In genomic region chr2:127606594-127607398, GRCh38 we compare ENCODE assay signal across 29 cellular contexts. TPM values are rescaled to one million over a fixed set of nuclear protein-coding genes. Genes with fewer than 3 reads are reported as not detected.
DNase-seq lines count a peak whose midpoint lies in the region; ATAC-seq, FAIRE-seq and TF ChIP-seq lines count a peak whose summit lies in the region.
"Had no signal": no experiment of that assay in that cellular context is flagged by ENCODE, and none has a peak within 500 bp of the region (broad histone marks: within the 10 kb centered on the region; RNA-seq: fewer than 3 reads in every experiment).

No MANE protein-coding gene starts in this region.

- no peak overlapping the region for H3K27ac Mint-ChIP-seq in activated naive CD4-positive, alpha-beta T cell treated with anti-CD3 and anti-CD28 coated beads, Interleukin-2, amount 10 ng/mL, durations not matched to agents 7 days and 5 days
- no peak overlapping the region for H3K27ac Mint-ChIP-seq in progenitor cell of endocrine pancreas
- H3K27ac Mint-ChIP-seq: activated T-helper 17 cell treated with anti-CD3 and anti-CD28 coated beads, Interleukin-2, amount 50 U/mL, for 72 hours had no signal

- ATAC-seq in HepG2 (no peak), upper lobe of right lung (no peak), GM18511 (IDR thresholded peaks at IDR 0.05; ENCODE audit: unreplicated experiment) (no peak)
- ATAC-seq: activated T-helper 17 cell treated with anti-CD3 and anti-CD28 coated beads, Interleukin-2, amount 50 U/mL, for 72 hours; gastroesophageal sphincter; right cardiac atrium; Right ventricle myocardium inferior had no signal

- no peaks in the 10 kb centered on the region for H3K9me3 Mint-ChIP-seq in activated naive CD4-positive, alpha-beta T cell treated with anti-CD3 and anti-CD28 coated beads, Interleukin-2, amount 10 ng/mL, durations not matched to agents 7 days and 5 days
- no peaks in the 10 kb centered on the region for H3K9me3 Mint-ChIP-seq in progenitor cell of endocrine pancreas (ENCODE audit: low read depth)
- H3K9me3 Mint-ChIP-seq: activated T-helper 17 cell treated with anti-CD3 and anti-CD28 coated beads, Interleukin-2, amount 50 U/mL, for 72 hours had no signal

- TF ChIP-seq POLR2A in HepG2 (IDR thresholded peaks at IDR 0.05; ENCODE audit: insufficient read depth in 1 of 2, low read depth in 2 of 2, low read length in 2 of 2): no peak

- no TSS peak for BruUV-seq in HepG2 (replicated peaks; lab: Mats Ljungman, UMichigan)

- no peaks in the 10 kb centered on the region for H3K36me3 Mint-ChIP-seq in activated naive CD4-positive, alpha-beta T cell treated with anti-CD3 and anti-CD28 coated beads, Interleukin-2, amount 10 ng/mL, durations not matched to agents 7 days and 5 days
- H3K36me3 Mint-ChIP-seq in progenitor cell of endocrine pancreas (ENCODE audit: insufficient read depth): no peaks in the 10 kb centered on the region

- TF ChIP-seq CTCF in HepG2 (CRISPR knock-in tag; IDR thresholded peaks at IDR 0.05) (no peak), upper lobe of right lung (IDR thresholded peaks at IDR 0.05) (no peak), progenitor cell of endocrine pancreas (IDR thresholded peaks at IDR 0.05; ENCODE audit: unreplicated experiment) (no peak)

- CTCF ChIA-PET in activated naive CD4-positive, alpha-beta T cell treated with anti-CD3 and anti-CD28 coated beads, Interleukin-2, amount 10 ng/mL, durations not matched to agents 7 days and 5 days (lab: Charles Lee): interaction anchor here (1.3 to 1.7 kb wide), 2 partner anchors 8 to 15 kb away, joined by 3 to 6 read pairs; no protein-coding TSS in a partner anchor
- CTCF ChIA-PET in HepG2 (lab: Yijun Ruan, JAX; ENCODE audit: low intra/inter-chr PET ratio, low total read pairs): no interaction called here

- POLR2A ChIA-PET in HepG2 (lab: Yijun Ruan, JAX): no interaction called here

- H3K79me2 ChIP-seq in HepG2 (ENCODE audit: insufficient read depth, low read length): no peaks in the 10 kb centered on the region

- peaks cover 8 to 79% of the 10 kb centered on the region in 2 experiments for H3K27me3 ChIP-seq in HepG2 (ENCODE audit: control insufficient read depth in 1 of 2, insufficient read depth in 2 of 2, low read length in 2 of 2)
- no peaks in the 10 kb centered on the region for H3K27me3 ChIP-seq in upper lobe of right lung
- H3K27me3 ChIP-seq: colonic mucosa, esophagus squamous epithelium, gastroesophageal sphincter, ovary had no signal

- H3K27ac ChIP-seq in HepG2 (ENCODE audit: extremely low read length, insufficient read depth, low read length): no peak overlapping the region
- H3K27ac ChIP-seq in upper lobe of right lung: no peak overlapping the region
- H3K27ac ChIP-seq: colonic mucosa, esophagus squamous epithelium, gastroesophageal sphincter, ovary had no signal

- WGBS in HepG2 (ENCODE audit: low lambda C conversion rate): 50% methylated on average over 17 of the region's 17 CpGs

- no peak for TF ChIP-seq RAD21 in HepG2 (CRISPR knock-in tag; IDR thresholded peaks at IDR 0.05)

- no peak overlapping the region for H3K4me3 ChIP-seq in HepG2 (replicated peaks in 1 of 3; ENCODE audit: insufficient read depth in 1 of 3, low read depth in 2 of 3, low read length in 3 of 3)
- no peak overlapping the region for H3K4me3 ChIP-seq in upper lobe of right lung
- H3K4me3 ChIP-seq: colonic mucosa, esophagus squamous epithelium, gastroesophageal sphincter, ovary had no signal

- H3K9me3 ChIP-seq in HepG2 (ENCODE audit: low read length) (no peaks in the 10 kb centered on the region), upper lobe of right lung (no peaks in the 10 kb centered on the region)
- H3K9me3 ChIP-seq: colonic mucosa, ovary had no signal

- H3K4me2 ChIP-seq in HepG2 (ENCODE audit: low read depth, low read length): no peak overlapping the region

- FAIRE-seq in HepG2 (lab: Jason Lieb, UNC): no peak
- FAIRE-seq: keratinocyte had no signal

- DNase-seq in activated naive CD4-positive, alpha-beta T cell treated with anti-CD3 and anti-CD28 coated beads, Interleukin-2, amount 10 ng/mL, durations not matched to agents 7 days and 5 days: peak; percentile 18
- DNase-seq in activated naive CD4-positive, alpha-beta T cell treated with Interleukin-2 at 50 U/mL for 16 hours: no peak
- DNase-seq in RPMI7951 (ENCODE audit: low read depth) (peak; percentile 85), HepG2 (ENCODE audit: low spot score) (no peak), upper lobe of right lung (peak; percentile 58), progenitor cell of endocrine pancreas (ENCODE audit: low spot score, unreplicated experiment) (no peak), NCI-H2196 treated with DMSO at 0.1 percent for 48 hours (lab: John Stamatoyannopoulos, UW; ENCODE audit: unreplicated experiment) (no peak)
- DNase-seq: ACHN; activated CD4-positive, CD25-positive, alpha-beta regulatory T cell treated with anti-CD3 and anti-CD28 coated beads, Interleukin-2, amount 50 U/mL, for 72 hours; colonic mucosa; DMS 273 treated with DMSO at 0.1 percent for 48 hours; esophagus squamous epithelium; GDM1; KBM-7; mammary epithelial cell; MV-4-11; NCI-H1694 treated with DMSO at 0.1 percent for 48 hours; NCI-H226; NCI-H748 treated with DMSO at 0.1 percent for 48 hours; T-helper 9 cell had no signal

- peaks cover 13% of the 10 kb centered on the region for H3K27me3 Mint-ChIP-seq in activated naive CD4-positive, alpha-beta T cell treated with anti-CD3 and anti-CD28 coated beads, Interleukin-2, amount 10 ng/mL, durations not matched to agents 7 days and 5 days
- H3K27me3 Mint-ChIP-seq in progenitor cell of endocrine pancreas: peaks cover 2% of the 10 kb centered on the region
- H3K27me3 Mint-ChIP-seq: activated T-helper 17 cell treated with anti-CD3 and anti-CD28 coated beads, Interleukin-2, amount 50 U/mL, for 72 hours had no signal

- in situ Hi-C loops in HepG2 (cut with HindIII; ENCODE audit: extremely low pct_ligation_motif_present, low pct_unique_long_range_greater_than_20kb): no loop called here

- intact Hi-C loops in HepG2 (cut with micrococcal nuclease; ENCODE audit: unreplicated experiment): no loop called here
- intact Hi-C loops in upper lobe of right lung (cut with DNase I): no loop called here

- H2AFZ ChIP-seq in HepG2 (ENCODE audit: low read length): no peak overlapping the region

- no peak for TF ChIP-seq EP300 in HepG2 (IDR thresholded peaks at IDR 0.05; ENCODE audit: low read depth in 2 of 2, low read length in 2 of 2)
- TF ChIP-seq EP300 in HepG2 (CRISPR knock-in tag; IDR thresholded peaks at IDR 0.05; ENCODE audit: borderline replicate concordance): no peak

- H3K4me3 Mint-ChIP-seq in activated naive CD4-positive, alpha-beta T cell treated with anti-CD3 and anti-CD28 coated beads, Interleukin-2, amount 10 ng/mL, durations not matched to agents 7 days and 5 days: no peak overlapping the region
- no peak overlapping the region for H3K4me3 Mint-ChIP-seq in progenitor cell of endocrine pancreas (ENCODE audit: low read depth)
- H3K4me3 Mint-ChIP-seq: activated T-helper 17 cell treated with anti-CD3 and anti-CD28 coated beads, Interleukin-2, amount 50 U/mL, for 72 hours had no signal

- H3K36me3 ChIP-seq in HepG2 (replicated peaks in 1 of 2; ENCODE audit: control insufficient read depth in 1 of 2, insufficient read depth in 2 of 2, low read length in 2 of 2): no peaks in the 10 kb centered on the region
- H3K36me3 ChIP-seq in upper lobe of right lung: no peaks in the 10 kb centered on the region
- H3K36me3 ChIP-seq: esophagus squamous epithelium, gastroesophageal sphincter, ovary had no signal

- peaks cover 9% of the 10 kb centered on the region for H3K4me1 Mint-ChIP-seq in activated naive CD4-positive, alpha-beta T cell treated with anti-CD3 and anti-CD28 coated beads, Interleukin-2, amount 10 ng/mL, durations not matched to agents 7 days and 5 days
- H3K4me1 Mint-ChIP-seq in progenitor cell of endocrine pancreas (ENCODE audit: low read depth): no peaks in the 10 kb centered on the region

- H3K4me1 ChIP-seq in HepG2 (ENCODE audit: insufficient read depth, low read length) (no peaks in the 10 kb centered on the region), upper lobe of right lung (no peaks in the 10 kb centered on the region)
- H3K4me1 ChIP-seq: colonic mucosa, esophagus squamous epithelium, gastroesophageal sphincter had no signal

- H4K20me1 ChIP-seq in HepG2 (ENCODE audit: insufficient read depth, low read length): no peaks in the 10 kb centered on the region

- H3K9ac ChIP-seq in HepG2 (ENCODE audit: insufficient read depth, low read depth, low read length): no peak overlapping the region

TF ChIP-seq in HepG2, 621 proteins besides CTCF, POLR2A, EP300 and RAD21 (continues in another document):
- no peak for TF ChIP-seq ZNF234 (CRISPR knock-in tag; conservative IDR thresholded peaks at IDR 0.05)
- TF ChIP-seq NCOA2 (CRISPR knock-in tag; IDR thresholded peaks at IDR 0.05): no peak
- TF ChIP-seq AGO1 (IDR thresholded peaks at IDR 0.05; ENCODE audit: low read depth, low read length, poor library complexity, severe bottlenecking): no peak
- peak; percentile 70; the same call in 1 of the 2 replicates for TF ChIP-seq MAFF (IDR thresholded peaks at IDR 0.05; ENCODE audit: low read depth, low read length)

RNA-seq across cellular contexts. Expression of gene GPR17, which starts 39.2 kb away (rescaled TPM):
- 0.29 and 0.84 TPM in 2 replicates for total RNA-seq in RPMI7951 (2014; rRNA removed; shearing (Covaris generic))
- total RNA-seq in HepG2 (2016; rRNA removed; fragmentation: Illumina TruSeq; extraction: Trizol): not detected in 2 replicates
- not detected in 2 replicates for total RNA-seq in HepG2 (2016; cell fraction: cytosol; rRNA removed; fragmentation: Illumina TruSeq; extraction: Trizol; ENCODE audit: low read depth)
- total RNA-seq in HepG2 (2016; cell fraction: insoluble cytoplasmic fraction; rRNA removed; fragmentation: Illumina TruSeq; extraction: Trizol): not detected in 2 replicates
- total RNA-seq in HepG2 (2016; cell fraction: membrane; rRNA removed; fragmentation: Illumina TruSeq; extraction: Trizol): not detected in 2 replicates
- not detected in 2 replicates for total RNA-seq in HepG2 (2016; cell fraction: nucleus; rRNA removed; fragmentation: Illumina TruSeq; extraction: Trizol)
- polyA plus RNA-seq in HepG2 (2011; rRNA removed): not detected in 2 replicates
- not detected in 2 replicates for polyA plus RNA-seq in HepG2 (2011; cell fraction: cytosol; rRNA removed)
- not detected in 2 replicates for polyA plus RNA-seq in HepG2 (2011; cell fraction: nucleus; rRNA removed)
- polyA plus RNA-seq in HepG2 (2012): not detected in 2 replicates
- polyA plus RNA-seq in HepG2 (2016; cell fraction: cytosol; fragmentation: Illumina TruSeq; extraction: Trizol; ENCODE audit: low read depth): not detected in 2 replicates
- polyA plus RNA-seq in HepG2 (2016; cell fraction: insoluble cytoplasmic fraction; fragmentation: Illumina TruSeq; extraction: Trizol; ENCODE audit: low read depth): not detected in 2 replicates
- not detected in 2 replicates for polyA plus RNA-seq in HepG2 (2016; cell fraction: membrane; fragmentation: Illumina TruSeq; extraction: Trizol; ENCODE audit: low read depth)
- not detected in 2 replicates for polyA plus RNA-seq in HepG2 (2016; cell fraction: nucleus; fragmentation: Illumina TruSeq; extraction: Trizol; ENCODE audit: insufficient read depth, low read depth)
- polyA minus RNA-seq in HepG2 (2011; rRNA and poly(A)+ RNA removed; ENCODE audit: low replicate concordance): 0.08 TPM in 1 of 2 replicates, not detected in the other
- polyA minus RNA-seq in HepG2 (2011; cell fraction: cytosol; rRNA and poly(A)+ RNA removed): not detected in 2 replicates
- polyA minus RNA-seq in HepG2 (2011; cell fraction: nucleus; rRNA and poly(A)+ RNA removed): not detected in 2 replicates
- total RNA-seq in upper lobe of right lung: 0.49 TPM
- total RNA-seq in progenitor cell of endocrine pancreas: not detected in 2 replicates
- total RNA-seq: activated CD8-positive, alpha-beta memory T cell treated with anti-CD3 and anti-CD28 coated beads for 36 hours; activated T-helper 17 cell treated with anti-CD3 and anti-CD28 coated beads, Interleukin-2, amount 50 U/mL, for 72 hours; esophagus squamous epithelium; mammary epithelial cell; myocyte; ovary had no signal
- polyA plus RNA-seq: keratinocyte, mammary epithelial cell had no signal

Comparison
In these comparisons a context has a peak if more than half of its experiments do, and no peak if none do; other contexts are left out.
1. DNase-seq: peak in activated naive CD4-positive, alpha-beta T cell treated with anti-CD3 and anti-CD28 coated beads, Interleukin-2, amount 10 ng/mL, durations not matched to agents 7 days and 5 days (single experiment), RPMI7951 (single experiment) and upper lobe of right lung (single experiment); none in activated naive CD4-positive, alpha-beta T cell treated with Interleukin-2 at 50 U/mL for 16 hours (single experiment), HepG2 (single experiment), progenitor cell of endocrine pancreas (single experiment) and NCI-H2196 treated with DMSO at 0.1 percent for 48 hours (single experiment).